13 cellular contexts compared by ENCODE assay signal in genomic region chr4:10075158-10075863, GRCh38. TPM values are rescaled to one million over a fixed set of nuclear protein-coding genes. Genes with fewer than 3 reads are reported as not detected.
A peak's percentile ranks its signal among the peaks of the same experiment; 100 is the strongest.
DNase-seq lines count a peak whose midpoint lies in the region; ATAC-seq and TF ChIP-seq lines count a peak whose summit lies in the region.
"Had no signal": no experiment of that assay in that cellular context is flagged by ENCODE, and none has a peak within 500 bp of the region (broad histone marks: within the 10 kb centered on the region; RNA-seq: fewer than 3 reads in every experiment).

No MANE protein-coding gene starts in this region.

- H3K4me3 ChIP-seq in DND-41 (ENCODE audit: low read depth in 1 of 2, low read length in 2 of 2) (no peak overlapping the region), RWPE2 (ENCODE audit: severe bottlenecking) (no peak overlapping the region)

- H3K4me2 ChIP-seq in DND-41 (ENCODE audit: insufficient read depth, low read length): no peak overlapping the region

- H3K79me2 ChIP-seq in DND-41 (ENCODE audit: insufficient read depth, low read length): no peaks in the 10 kb centered on the region

- H3K36me3 Mint-ChIP-seq in immature natural killer cell: peaks cover 4 to 36% (median 15%) of the 10 kb centered on the region in 3 donors
- peaks cover 17% of the 10 kb centered on the region for H3K36me3 Mint-ChIP-seq in progenitor cell of endocrine pancreas (ENCODE audit: insufficient read depth)

- DNase-seq in DND-41 (no peak), RWPE2 (ENCODE audit: low spot score) (peak; percentile 44), immature natural killer cell (no peak), progenitor cell of endocrine pancreas (ENCODE audit: low spot score, unreplicated experiment) (no peak), GM10266 (ENCODE audit: extremely low spot score) (no peak), NCI-H2171 treated with DMSO at 0.1 percent for 48 hours (lab: John Stamatoyannopoulos, UW) (no peak), GM20000 (ENCODE audit: low spot score) (no peak)
- DNase-seq: C1 segment of cervical spinal cord, NCI-H774 had no signal

- no peak overlapping the region for H3K27ac ChIP-seq in DND-41 (ENCODE audit: low read length)
- H3K27ac ChIP-seq in RWPE2 (ENCODE audit: poor library complexity, severe bottlenecking): no peak overlapping the region

- peaks cover 26 to 27% of the 10 kb centered on the region in 2 donors for H3K4me1 Mint-ChIP-seq in immature natural killer cell
- H3K4me1 Mint-ChIP-seq in progenitor cell of endocrine pancreas (ENCODE audit: low read depth): no peaks in the 10 kb centered on the region

- H3K4me1 ChIP-seq in DND-41 (ENCODE audit: insufficient read depth, low read length) (no peaks in the 10 kb centered on the region), RWPE2 (ENCODE audit: insufficient read depth, poor library complexity, severe bottlenecking) (no peaks in the 10 kb centered on the region)

- peaks cover 30% of the 10 kb centered on the region for H4K20me1 ChIP-seq in DND-41 (ENCODE audit: insufficient read depth, low read length)

- H3K36me3 ChIP-seq in DND-41 (ENCODE audit: insufficient read depth, low read length): peaks cover 72% of the 10 kb centered on the region
- H3K36me3 ChIP-seq in RWPE2 (ENCODE audit: low read depth): peaks cover 72% of the 10 kb centered on the region

- H3K27me3 ChIP-seq in DND-41 (ENCODE audit: insufficient read depth, low read length, poor library complexity): no peaks in the 10 kb centered on the region
- no peaks in the 10 kb centered on the region for H3K27me3 ChIP-seq in RWPE2 (ENCODE audit: insufficient read depth, poor library complexity, severe bottlenecking)

- H3K27me3 Mint-ChIP-seq in immature natural killer cell (ENCODE audit: low read depth in 3 of 3) (peaks cover 0 to 2% (median 0%) of the 10 kb centered on the region in 3 donors), progenitor cell of endocrine pancreas (no peaks in the 10 kb centered on the region)
- H3K27me3 Mint-ChIP-seq: type B pancreatic cell had no signal

- no peak overlapping the region for H3K9ac ChIP-seq in DND-41 (ENCODE audit: low read depth, low read length)

- H3K9me3 Mint-ChIP-seq in immature natural killer cell (no peaks in the 10 kb centered on the region), progenitor cell of endocrine pancreas (ENCODE audit: low read depth) (no peaks in the 10 kb centered on the region)
- H3K9me3 Mint-ChIP-seq: T-helper 2 cell treated with Interferon-gamma antibody and Interleukin-4, amounts not matched to agents 5 μg/mL and 100 μg/mL, for 36 hours; type B pancreatic cell had no signal

- ATAC-seq in DND-41 (ENCODE audit: insufficient read depth, low read depth) (0 out of 3 replicates have a peak, but pooled peaks have one; percentile 2), RWPE2 (ENCODE audit: low read depth) (no peak), HG02885 (IDR thresholded peaks at IDR 0.05; ENCODE audit: poor library complexity, unreplicated experiment) (no peak)
- ATAC-seq: PC-3 had no signal

- H3K4me3 Mint-ChIP-seq in immature natural killer cell (no peak overlapping the region), progenitor cell of endocrine pancreas (ENCODE audit: low read depth) (no peak overlapping the region)
- H3K4me3 Mint-ChIP-seq: T-helper 2 cell treated with Interferon-gamma antibody and Interleukin-4, amounts not matched to agents 5 μg/mL and 100 μg/mL, for 36 hours; type B pancreatic cell had no signal

- TF ChIP-seq CTCF in DND-41 (IDR thresholded peaks at IDR 0.05; ENCODE audit: borderline replicate concordance, extremely low read depth, low read length, poor library complexity, severe bottlenecking) (no peak), RWPE2 (IDR thresholded peaks at IDR 0.05; ENCODE audit: poor library complexity, severe bottlenecking) (no peak), progenitor cell of endocrine pancreas (IDR thresholded peaks at IDR 0.05; ENCODE audit: unreplicated experiment) (no peak), GM10266 (IDR thresholded peaks at IDR 0.05; ENCODE audit: control insufficient read depth, insufficient read depth, low read depth, missing control alignments) (no peak), GM20000 (IDR thresholded peaks at IDR 0.05; ENCODE audit: extremely low read depth, missing control alignments) (no peak)

- no peak overlapping the region for H2AFZ ChIP-seq in DND-41 (ENCODE audit: low read depth, low read length)

- H3K9me3 ChIP-seq in DND-41 (ENCODE audit: insufficient read depth, low read length, severe bottlenecking) (no peaks in the 10 kb centered on the region), RWPE2 (ENCODE audit: severe bottlenecking) (no peaks in the 10 kb centered on the region)

- H3K27ac Mint-ChIP-seq in immature natural killer cell (peak overlapping the region in 4 of 6 donors; percentile 21 to 83 (median 49)), progenitor cell of endocrine pancreas (peak overlapping the region; percentile 16)
- H3K27ac Mint-ChIP-seq: T-helper 2 cell treated with Interferon-gamma antibody and Interleukin-4, amounts not matched to agents 5 μg/mL and 100 μg/mL, for 36 hours; type B pancreatic cell had no signal

RNA-seq across cellular contexts. Expression of gene WDR1, which starts 41.3 kb away (rescaled TPM):
- polyA plus RNA-seq in immature natural killer cell: 100 to 1,000 TPM; 339 to 509 (median 401) TPM
- total RNA-seq in progenitor cell of endocrine pancreas: 191 and 200 TPM in 2 replicates

RNA-seq across cellular contexts. Expression of gene SLC2A9, which starts 54.0 kb away (rescaled TPM):
- 1 to 10 TPM in 2 of 3 donors, not detected in 1; 1.4 to 2.3 TPM for polyA plus RNA-seq in immature natural killer cell
- total RNA-seq in progenitor cell of endocrine pancreas: 3.1 and 3.2 TPM in 2 replicates
